9 cellular contexts compared by ENCODE assay signal in the genomic region with DNA sequence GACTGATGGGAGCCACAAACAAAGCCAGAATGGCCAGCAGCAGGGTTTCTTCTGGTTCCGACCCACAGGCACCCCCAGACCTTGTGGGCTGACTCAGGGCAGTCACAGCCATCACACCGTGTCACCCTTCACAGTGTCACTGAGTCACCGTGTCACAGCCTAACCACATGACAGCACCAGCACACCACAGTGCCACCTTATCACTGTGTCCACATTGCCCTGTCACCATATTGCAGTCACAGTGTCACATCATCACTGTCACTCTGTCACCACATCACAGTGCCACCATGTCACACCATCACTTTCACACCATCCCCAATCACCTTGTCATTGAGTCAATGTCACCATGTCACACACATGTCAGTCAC.
DNase-seq lines count a peak whose midpoint lies in the region; ATAC-seq and TF ChIP-seq lines count a peak whose summit lies in the region.
"Had no signal": no experiment of that assay in that cellular context is flagged by ENCODE, and none has a peak within 500 bp of the region (broad histone marks: within the 10 kb centered on the region; RNA-seq: fewer than 3 reads in every experiment).

No MANE protein-coding gene starts in this region.

- peak overlapping the region; percentile 96 to 98 (median 97) for H3K27ac Mint-ChIP-seq in CD14-positive monocyte
- H3K27ac Mint-ChIP-seq in activated T-helper 2 cell treated with anti-CD3 and anti-CD28 coated beads, Interferon-gamma antibody, Interleukin-2, Interleukin-4, amounts not matched to agents 10 μg/mL and 5 μg/mL and 100 μg/mL, durations not matched to agents 14 hours and 24 hours and 36 hours: peak overlapping the region; percentile 43

- no peak overlapping the region for H3K4me2 ChIP-seq in neural cell (ENCODE audit: low read length)

- H3K36me3 ChIP-seq in neural cell (ENCODE audit: insufficient read depth, low read length): no peaks in the 10 kb centered on the region

- no peak for TF ChIP-seq RAD21 in neural cell (conservative IDR thresholded peaks at IDR 0.05)

- H3K4me3 Mint-ChIP-seq in CD14-positive monocyte: peak overlapping the region; percentile 9 to 56
- no peak overlapping the region for H3K4me3 Mint-ChIP-seq in activated T-helper 2 cell treated with anti-CD3 and anti-CD28 coated beads, Interferon-gamma antibody, Interleukin-2, Interleukin-4, amounts not matched to agents 10 μg/mL and 5 μg/mL and 100 μg/mL, durations not matched to agents 14 hours and 24 hours and 36 hours (ENCODE audit: low read depth)

- H3K9me3 Mint-ChIP-seq in CD14-positive monocyte: peaks cover 0 to 8% (median under 1%) of the 10 kb centered on the region in 7 donors
- no peaks in the 10 kb centered on the region for H3K9me3 Mint-ChIP-seq in activated T-helper 2 cell treated with anti-CD3 and anti-CD28 coated beads, Interferon-gamma antibody, Interleukin-2, Interleukin-4, amounts not matched to agents 10 μg/mL and 5 μg/mL and 100 μg/mL, durations not matched to agents 14 hours and 24 hours and 36 hours
- H3K9me3 Mint-ChIP-seq: naive B cell had no signal

- H3K4me1 Mint-ChIP-seq in CD14-positive monocyte: peaks cover 66% of the 10 kb centered on the region
- H3K4me1 Mint-ChIP-seq in activated T-helper 2 cell treated with anti-CD3 and anti-CD28 coated beads, Interferon-gamma antibody, Interleukin-2, Interleukin-4, amounts not matched to agents 10 μg/mL and 5 μg/mL and 100 μg/mL, durations not matched to agents 14 hours and 24 hours and 36 hours (ENCODE audit: low read depth): peaks cover 8% of the 10 kb centered on the region

- H4K20me1 ChIP-seq in neural cell (ENCODE audit: insufficient read depth): no peaks in the 10 kb centered on the region

- no peak overlapping the region for H3K4me3 ChIP-seq in neural cell (ENCODE audit: low read length)

- H3F3A ChIP-seq in neural cell (ENCODE audit: insufficient read depth, low read length, poor library complexity, severe bottlenecking): no peaks in the 10 kb centered on the region

- peaks cover 10 to 16% of the 10 kb centered on the region in 2 donors for H3K36me3 Mint-ChIP-seq in CD14-positive monocyte
- H3K36me3 Mint-ChIP-seq in activated T-helper 2 cell treated with anti-CD3 and anti-CD28 coated beads, Interferon-gamma antibody, Interleukin-2, Interleukin-4, amounts not matched to agents 10 μg/mL and 5 μg/mL and 100 μg/mL, durations not matched to agents 14 hours and 24 hours and 36 hours (ENCODE audit: low read depth): no peaks in the 10 kb centered on the region
- H3K36me3 Mint-ChIP-seq: brain, naive B cell had no signal

- DNase-seq in CD14-positive monocyte (ENCODE audit: low spot score): peak; percentile 97
- no peak for DNase-seq in activated T-helper 2 cell treated with anti-CD3 and anti-CD28 coated beads, Interferon-gamma antibody, Interleukin-2, Interleukin-4, amounts not matched to agents 10 μg/mL and 5 μg/mL and 100 μg/mL, durations not matched to agents 14 hours and 24 hours and 36 hours (ENCODE audit: low spot score)
- DNase-seq in hypothalamus (lab: John Stamatoyannopoulos, UW): no peak
- DNase-seq in pons (ENCODE audit: low spot score): no peak
- DNase-seq in DMS 273 (lab: John Stamatoyannopoulos, UW; ENCODE audit: unreplicated experiment): no peak

- H3K79me2 ChIP-seq in neural cell (replicated peaks; ENCODE audit: insufficient read depth, low read length): no peaks in the 10 kb centered on the region

- ATAC-seq in GM18907 (IDR thresholded peaks at IDR 0.05; ENCODE audit: unreplicated experiment): peak; percentile 12

- H3K9ac ChIP-seq in neural cell (ENCODE audit: low read length): no peak overlapping the region

- H3K9me2 ChIP-seq in neural cell (ENCODE audit: insufficient read depth, low read length): no peaks in the 10 kb centered on the region

- intact Hi-C loops in CD14-positive monocyte (cut with micrococcal nuclease): no loop called here
- intact Hi-C loops in activated T-helper 2 cell treated with anti-CD3 and anti-CD28 coated beads, Interferon-gamma antibody, Interleukin-2, Interleukin-4, amounts not matched to agents 10 μg/mL and 5 μg/mL and 100 μg/mL, durations not matched to agents 14 hours and 24 hours and 36 hours (cut with micrococcal nuclease): no loop called here

- H3K27me3 Mint-ChIP-seq in CD14-positive monocyte (ENCODE audit: low read depth in 3 of 3): peaks cover 3 to 4% (median 4%) of the 10 kb centered on the region in 3 donors
- no peaks in the 10 kb centered on the region for H3K27me3 Mint-ChIP-seq in activated T-helper 2 cell treated with anti-CD3 and anti-CD28 coated beads, Interferon-gamma antibody, Interleukin-2, Interleukin-4, amounts not matched to agents 10 μg/mL and 5 μg/mL and 100 μg/mL, durations not matched to agents 14 hours and 24 hours and 36 hours (ENCODE audit: low read depth)
- H3K27me3 Mint-ChIP-seq: naive B cell had no signal

- H3K27ac ChIP-seq in neural cell (ENCODE audit: low read length): no peak overlapping the region

- no peaks in the 10 kb centered on the region for H3K9me3 ChIP-seq in neural cell (ENCODE audit: low read length)

- no peak for TF ChIP-seq CTCF in CD14-positive monocyte (IDR thresholded peaks at IDR 0.05)
- no peak for TF ChIP-seq CTCF in neural cell (IDR thresholded peaks at IDR 0.05; ENCODE audit: poor library complexity, severe bottlenecking)

- TF ChIP-seq EP300 in neural cell (conservative IDR thresholded peaks at IDR 0.05; ENCODE audit: poor library complexity, severe bottlenecking): peak; percentile 99

- H2AFZ ChIP-seq in neural cell (ENCODE audit: low read depth, low read length): no peak overlapping the region

- no peaks in the 10 kb centered on the region for H3K27me3 ChIP-seq in neural cell (ENCODE audit: insufficient read depth, low read depth, low read length)

TF ChIP-seq in neural cell, 6 proteins besides CTCF, POLR2A, EP300 and RAD21:
- TF ChIP-seq POLR2AphosphoS5 (IDR thresholded peaks at IDR 0.05) (peak; percentile 99), TAF1 (IDR thresholded peaks at IDR 0.05; ENCODE audit: low read depth) (no peak)
